21 cellular contexts compared by ENCODE assay signal in the genomic region with DNA sequence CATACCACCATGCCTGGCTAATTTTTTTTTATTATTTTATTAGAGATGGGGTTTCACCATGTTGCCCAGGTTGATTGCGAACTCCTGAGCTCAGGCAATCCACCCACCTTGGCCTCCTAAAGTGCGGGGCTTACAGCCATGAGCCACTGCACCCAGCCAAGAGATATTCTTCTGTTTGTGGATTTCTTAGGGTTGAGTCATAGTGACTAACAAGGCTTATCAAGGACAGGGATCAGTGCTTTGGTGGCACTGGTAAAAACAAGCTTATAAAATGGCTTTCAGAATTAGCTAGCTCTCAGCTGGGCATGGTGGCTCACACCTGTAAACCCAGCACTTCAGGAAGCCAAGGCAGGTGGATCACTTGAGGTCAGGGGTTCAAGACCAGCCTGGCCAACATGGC.
DNase-seq lines count a peak whose midpoint lies in the region; ATAC-seq and TF ChIP-seq lines count a peak whose summit lies in the region.
"Had no signal": no experiment of that assay in that cellular context is flagged by ENCODE, and none has a peak within 500 bp of the region (broad histone marks: within the 10 kb centered on the region; RNA-seq: fewer than 3 reads in every experiment).

No MANE protein-coding gene starts in this region.

- H4K8ac ChIP-seq in trophoblast cell (ENCODE audit: low read depth, low read length) = no peak overlapping the region

- H3K9me3 Mint-ChIP-seq in activated CD4-positive, alpha-beta T cell treated with anti-CD3 and anti-CD28 coated beads for 36 hours (ENCODE audit: low read depth) = peaks cover 9% of the 10 kb centered on the region
- H3K9me3 Mint-ChIP-seq in activated T-helper 2 cell treated with anti-CD3 and anti-CD28 coated beads, Interferon-gamma antibody, Interleukin-2, Interleukin-4, amounts not matched to agents 10 μg/mL and 5 μg/mL and 100 μg/mL, durations not matched to agents 14 hours and 24 hours and 36 hours = peaks cover 23% of the 10 kb centered on the region
- H3K9me3 Mint-ChIP-seq: stimulated activated naive CD8-positive, alpha-beta T cell treated with anti-CD3 and anti-CD28 coated beads, Interleukin-15, Interleukin-2, amounts not matched to agents 100 ng/mL and 50 ng/mL, for 24 hours had no signal

- no peak overlapping the region for H3K23ac ChIP-seq in trophoblast cell (ENCODE audit: low read length)

- H3K4me1 Mint-ChIP-seq in activated CD4-positive, alpha-beta T cell treated with anti-CD3 and anti-CD28 coated beads for 36 hours = no peaks in the 10 kb centered on the region
- peaks cover 7% of the 10 kb centered on the region for H3K4me1 Mint-ChIP-seq in activated T-helper 2 cell treated with anti-CD3 and anti-CD28 coated beads, Interferon-gamma antibody, Interleukin-2, Interleukin-4, amounts not matched to agents 10 μg/mL and 5 μg/mL and 100 μg/mL, durations not matched to agents 14 hours and 24 hours and 36 hours (ENCODE audit: low read depth)
- H3K4me1 Mint-ChIP-seq: GM23338, memory B cell, natural killer cell, WTC11 had no signal

- no peaks in the 10 kb centered on the region for H3K27me3 Mint-ChIP-seq in activated CD4-positive, alpha-beta T cell treated with anti-CD3 and anti-CD28 coated beads for 36 hours
- no peaks in the 10 kb centered on the region for H3K27me3 Mint-ChIP-seq in activated T-helper 2 cell treated with anti-CD3 and anti-CD28 coated beads, Interferon-gamma antibody, Interleukin-2, Interleukin-4, amounts not matched to agents 10 μg/mL and 5 μg/mL and 100 μg/mL, durations not matched to agents 14 hours and 24 hours and 36 hours (ENCODE audit: low read depth)
- H3K27me3 Mint-ChIP-seq: dendritic cell treated with granulocyte-macrophage colony-stimulating factor and Interleukin-4, amounts not matched to agents 40 ng/mL and 50 ng/mL, for 4 days; stimulated activated naive CD8-positive, alpha-beta T cell treated with anti-CD3 and anti-CD28 coated beads, Interleukin-15, Interleukin-2, amounts not matched to agents 100 ng/mL and 50 ng/mL, for 24 hours had no signal

- H3K4me1 ChIP-seq in trophoblast cell (ENCODE audit: control insufficient read depth in 1 of 2, insufficient read depth in 2 of 2, low read length in 2 of 2) = no peaks in the 10 kb centered on the region
- H3K4me1 ChIP-seq: heart right ventricle, prostate gland had no signal

- TF ChIP-seq CTCF in LNCaP clone FGC (IDR thresholded peaks at IDR 0.05; ENCODE audit: control insufficient read depth, extremely low read depth, insufficient read depth) = no peak

- H3K4me3 ChIP-seq in LNCaP clone FGC (ENCODE audit: low read depth, low read length) = no peak overlapping the region
- H3K4me3 ChIP-seq in trophoblast cell (ENCODE audit: low read depth, low read length) = no peak overlapping the region
- H3K4me3 ChIP-seq: GM23338, heart right ventricle, prostate gland had no signal

- H2AK5ac ChIP-seq in trophoblast cell (ENCODE audit: low read length) = no peak overlapping the region

- POLR2A ChIA-PET in activated CD4-positive, alpha-beta T cell treated with anti-CD3 and anti-CD28 coated beads for 36 hours (lab: Charles Lee) = no interaction called here

- H3K9ac ChIP-seq in trophoblast cell (ENCODE audit: low read length) = no peak overlapping the region

- H3K27me3 ChIP-seq in trophoblast cell (ENCODE audit: insufficient read depth, low read length) = no peaks in the 10 kb centered on the region

- H2AFZ ChIP-seq in trophoblast cell (ENCODE audit: insufficient read depth, low read length, poor library complexity) = no peak overlapping the region
- H2AFZ ChIP-seq: GM23338 had no signal

- no CpG with 5 or more reads among the region's 2 CpGs for WGBS in trophoblast cell (ENCODE audit: extremely low coverage, insufficient coverage, insufficient read length)

- H2BK120ac ChIP-seq in trophoblast cell (ENCODE audit: insufficient read depth, low read length, poor library complexity) = no peak overlapping the region

- H3K79me2 ChIP-seq in trophoblast cell (ENCODE audit: control insufficient read depth, insufficient read depth, low read length, poor library complexity) = no peaks in the 10 kb centered on the region

- no peak overlapping the region for H3K4ac ChIP-seq in trophoblast cell (ENCODE audit: low read depth, low read length)

- no peak overlapping the region for H4K12ac ChIP-seq in trophoblast cell (ENCODE audit: low read depth, low read length)

- H3K27ac ChIP-seq in trophoblast cell (ENCODE audit: low read depth, low read length) = no peak overlapping the region
- H3K27ac ChIP-seq: heart right ventricle, prostate gland had no signal

- no peaks in the 10 kb centered on the region for H3K36me3 ChIP-seq in trophoblast cell (ENCODE audit: control insufficient read depth in 1 of 2, insufficient read depth in 2 of 2, low read length in 2 of 2)
- H3K36me3 ChIP-seq: heart right ventricle, prostate gland had no signal

- CTCF ChIA-PET in activated CD4-positive, alpha-beta T cell treated with anti-CD3 and anti-CD28 coated beads for 36 hours (lab: Charles Lee) = no interaction called here

- H3K79me1 ChIP-seq in trophoblast cell (ENCODE audit: low read length) = no peaks in the 10 kb centered on the region

- no peak for DNase-seq in activated CD4-positive, alpha-beta T cell treated with anti-CD3 and anti-CD28 coated beads for 36 hours
- DNase-seq in activated CD4-positive, alpha-beta T cell treated with anti-CD3 and anti-CD28 coated beads for 4 hours = no peak
- DNase-seq in LNCaP clone FGC (ENCODE audit: low read depth) = peak; percentile 31
- DNase-seq in activated T-helper 2 cell treated with anti-CD3 and anti-CD28 coated beads, Interferon-gamma antibody, Interleukin-2, Interleukin-4, amounts not matched to agents 10 μg/mL and 5 μg/mL and 100 μg/mL, durations not matched to agents 14 hours and 24 hours and 36 hours (ENCODE audit: low spot score) = no peak
- peak; percentile 70 to 85 for DNase-seq in trophoblast cell
- DNase-seq in germinal center (ENCODE audit: low spot score) = no peak
- no peak for DNase-seq in T1000 (lab: John Stamatoyannopoulos, UW)
- no peak for DNase-seq in nucleus accumbens (lab: John Stamatoyannopoulos, UW)
- DNase-seq: activated gamma-delta T cell; CD8-positive, alpha-beta T cell; heart right ventricle; MV-4-11; natural killer cell; NCI-H2081 treated with DMSO at 0.1 percent for 48 hours; NCI-H526 treated with DMSO at 0.1 percent for 48 hours had no signal

- no peaks in the 10 kb centered on the region for H3K36me3 Mint-ChIP-seq in activated CD4-positive, alpha-beta T cell treated with anti-CD3 and anti-CD28 coated beads for 36 hours (ENCODE audit: low read depth)
- H3K36me3 Mint-ChIP-seq in activated T-helper 2 cell treated with anti-CD3 and anti-CD28 coated beads, Interferon-gamma antibody, Interleukin-2, Interleukin-4, amounts not matched to agents 10 μg/mL and 5 μg/mL and 100 μg/mL, durations not matched to agents 14 hours and 24 hours and 36 hours (ENCODE audit: low read depth) = no peaks in the 10 kb centered on the region
- H3K36me3 Mint-ChIP-seq: CD8-positive, alpha-beta T cell; memory B cell had no signal

- no peak overlapping the region for H3K18ac ChIP-seq in trophoblast cell (ENCODE audit: low read length)

- no peak overlapping the region for H3K27ac Mint-ChIP-seq in activated CD4-positive, alpha-beta T cell treated with anti-CD3 and anti-CD28 coated beads for 36 hours
- peak overlapping the region; percentile 22 for H3K27ac Mint-ChIP-seq in activated T-helper 2 cell treated with anti-CD3 and anti-CD28 coated beads, Interferon-gamma antibody, Interleukin-2, Interleukin-4, amounts not matched to agents 10 μg/mL and 5 μg/mL and 100 μg/mL, durations not matched to agents 14 hours and 24 hours and 36 hours
- H3K27ac Mint-ChIP-seq: CD8-positive, alpha-beta T cell; dendritic cell treated with granulocyte-macrophage colony-stimulating factor and Interleukin-4, amounts not matched to agents 40 ng/mL and 50 ng/mL, for 4 days; GM23338; memory B cell; natural killer cell; stimulated activated naive CD8-positive, alpha-beta T cell treated with anti-CD3 and anti-CD28 coated beads, Interleukin-15, Interleukin-2, amounts not matched to agents 100 ng/mL and 50 ng/mL, for 24 hours; WTC11 had no signal

- H3K14ac ChIP-seq in trophoblast cell (ENCODE audit: low read length) = no peak overlapping the region

- H3K9me3 ChIP-seq in trophoblast cell (ENCODE audit: insufficient read depth, low read depth, low read length) = peaks cover 36% of the 10 kb centered on the region
- H3K9me3 ChIP-seq: heart right ventricle, prostate gland had no signal

- intact Hi-C loops in activated CD4-positive, alpha-beta T cell treated with anti-CD3 and anti-CD28 coated beads for 36 hours (cut with DNase I, micrococcal nuclease) = no loop called here
- intact Hi-C loops in activated T-helper 2 cell treated with anti-CD3 and anti-CD28 coated beads, Interferon-gamma antibody, Interleukin-2, Interleukin-4, amounts not matched to agents 10 μg/mL and 5 μg/mL and 100 μg/mL, durations not matched to agents 14 hours and 24 hours and 36 hours (cut with micrococcal nuclease) = no loop called here

- no peak overlapping the region for H2BK5ac ChIP-seq in trophoblast cell (ENCODE audit: low read depth, low read length, poor library complexity)

- ATAC-seq in activated CD4-positive, alpha-beta T cell treated with anti-CD3 and anti-CD28 coated beads for 36 hours = peak; percentile 51
- ATAC-seq: CD8-positive, alpha-beta T cell; GM23338; heart right ventricle; natural killer cell; WTC11 had no signal

- H4K91ac ChIP-seq in trophoblast cell (ENCODE audit: low read depth, low read length) = no peak overlapping the region

- no peak overlapping the region for H2BK12ac ChIP-seq in trophoblast cell (ENCODE audit: low read length)

- no peak overlapping the region for H3K4me3 Mint-ChIP-seq in activated CD4-positive, alpha-beta T cell treated with anti-CD3 and anti-CD28 coated beads for 36 hours
- H3K4me3 Mint-ChIP-seq in activated T-helper 2 cell treated with anti-CD3 and anti-CD28 coated beads, Interferon-gamma antibody, Interleukin-2, Interleukin-4, amounts not matched to agents 10 μg/mL and 5 μg/mL and 100 μg/mL, durations not matched to agents 14 hours and 24 hours and 36 hours (ENCODE audit: low read depth) = no peak overlapping the region
- H3K4me3 Mint-ChIP-seq: CD8-positive, alpha-beta T cell; dendritic cell treated with granulocyte-macrophage colony-stimulating factor and Interleukin-4, amounts not matched to agents 40 ng/mL and 50 ng/mL, for 4 days; GM23338; memory B cell; natural killer cell; stimulated activated naive CD8-positive, alpha-beta T cell treated with anti-CD3 and anti-CD28 coated beads, Interleukin-15, Interleukin-2, amounts not matched to agents 100 ng/mL and 50 ng/mL, for 24 hours; WTC11 had no signal

- no peak overlapping the region for H3K4me2 ChIP-seq in trophoblast cell (ENCODE audit: low read length)
- H3K4me2 ChIP-seq: GM23338 had no signal

Comparison
In these comparisons a context has a peak if more than half of its experiments do, and no peak if none do; other contexts are left out.
1. DNase-seq: peak in LNCaP clone FGC (single experiment) and trophoblast cell (2 of 2); none in activated CD4-positive, alpha-beta T cell treated with anti-CD3 and anti-CD28 coated beads for 36 hours (single experiment), activated CD4-positive, alpha-beta T cell treated with anti-CD3 and anti-CD28 coated beads for 4 hours (0 of 2), activated T-helper 2 cell treated with anti-CD3 and anti-CD28 coated beads, Interferon-gamma antibody, Interleukin-2, Interleukin-4, amounts not matched to agents 10 μg/mL and 5 μg/mL and 100 μg/mL, durations not matched to agents 14 hours and 24 hours and 36 hours (single experiment), germinal center (single experiment), T1000 (single experiment) and nucleus accumbens (0 of 56).